14 cellular contexts compared by ENCODE assay signal in the genomic region with DNA sequence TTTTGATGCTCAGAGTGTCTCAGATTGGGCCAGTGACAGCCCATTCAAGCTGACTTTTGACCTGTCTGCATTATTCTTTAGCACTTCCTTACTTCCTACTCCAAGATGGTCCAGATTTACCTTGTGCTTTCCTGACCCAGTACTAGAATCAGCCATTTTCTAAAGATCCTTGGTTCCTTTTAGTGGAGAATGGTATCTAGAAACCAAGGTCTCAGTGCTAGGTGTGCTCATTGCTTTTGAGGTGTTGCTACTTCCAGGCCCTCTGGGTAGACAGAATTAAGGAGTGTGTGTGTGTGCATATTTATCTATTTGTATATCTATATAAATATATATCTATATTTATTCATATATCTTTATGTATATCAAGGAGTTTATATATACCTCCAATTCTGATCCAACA.
DNase-seq lines count a peak whose midpoint lies in the region; ATAC-seq and TF ChIP-seq lines count a peak whose summit lies in the region.
"Had no signal": no experiment of that assay in that cellular context is flagged by ENCODE, and none has a peak within 500 bp of the region (broad histone marks: within the 10 kb centered on the region; RNA-seq: fewer than 3 reads in every experiment).

No MANE protein-coding gene starts in this region.

- H3K4me1 Mint-ChIP-seq in activated CD4-positive, alpha-beta T cell treated with anti-CD3 and anti-CD28 coated beads, Interleukin-2, amount 10 ng/mL, durations not matched to agents 24 days and 14 days = peaks cover 34% of the 10 kb centered on the region
- peaks cover 12 to 30% (median 29%) of the 10 kb centered on the region in 3 donors for H3K4me1 Mint-ChIP-seq in IgD-negative memory B cell

- peaks cover 0 to 22% (median 8%) of the 10 kb centered on the region in 3 donors for H3K4me1 ChIP-seq in gastroesophageal sphincter
- peaks cover 10 to 15% of the 10 kb centered on the region in 2 donors for H3K4me1 ChIP-seq in gastrocnemius medialis
- H3K4me1 ChIP-seq in aorta (ENCODE audit: control insufficient read depth in 1 of 2, insufficient read depth in 2 of 2, low read length in 2 of 2) = no peaks in the 10 kb centered on the region

- H3K9me3 ChIP-seq in gastroesophageal sphincter (no peaks in the 10 kb centered on the region), gastrocnemius medialis (no peaks in the 10 kb centered on the region), aorta (ENCODE audit: control insufficient read depth, low read length) (no peaks in the 10 kb centered on the region)
- H3K9me3 ChIP-seq: mucosa of descending colon, prostate gland had no signal

- H3K36me3 Mint-ChIP-seq in activated CD4-positive, alpha-beta T cell treated with anti-CD3 and anti-CD28 coated beads, Interleukin-2, amount 10 ng/mL, durations not matched to agents 24 days and 14 days (ENCODE audit: low read depth) = peaks cover 5% of the 10 kb centered on the region
- H3K36me3 Mint-ChIP-seq in IgD-negative memory B cell = peaks cover 2% of the 10 kb centered on the region

- TF ChIP-seq CTCF in gastroesophageal sphincter (IDR thresholded peaks at IDR 0.05) (no peak), gastrocnemius medialis (IDR thresholded peaks at IDR 0.05 in 4 of 5, conservative IDR thresholded peaks at IDR 0.05 in 1 of 5) (no peak), GM13976 (IDR thresholded peaks at IDR 0.05; ENCODE audit: borderline replicate concordance, control extremely low read depth, extremely low read depth, insufficient read depth, missing control alignments) (no peak)

- in situ Hi-C loops in gastrocnemius medialis (cut with MboI; ENCODE audit: low sequenced_read_pairs in 4 of 4) (loop anchor here (5.0 to 25.0 kb wide), 7 partner anchors 67 to 270 kb away; a partner anchor contains a TSS), GM13976 (cut with MboI; ENCODE audit: low sequenced_read_pairs, unreplicated experiment) (loop anchor here (5.0 kb wide), 1 partner anchor 115 kb away; no protein-coding TSS in a partner anchor)

- H3K27ac Mint-ChIP-seq in activated CD4-positive, alpha-beta T cell treated with anti-CD3 and anti-CD28 coated beads, Interleukin-2, amount 10 ng/mL, durations not matched to agents 24 days and 14 days = no peak overlapping the region
- peak overlapping the region in 2 of 3 donors; percentile 72 to 100 for H3K27ac Mint-ChIP-seq in IgD-negative memory B cell

- peak overlapping the region in 3 of 4 donors; percentile 7 to 95 (median 94) for H3K27ac ChIP-seq in gastroesophageal sphincter
- peak overlapping the region in 3 of 4 donors; percentile 86 to 88 (median 88) for H3K27ac ChIP-seq in gastrocnemius medialis
- no peak overlapping the region for H3K27ac ChIP-seq in aorta (ENCODE audit: low read depth in 1 of 2, low read length in 2 of 2)
- H3K27ac ChIP-seq: epithelial cell of prostate, prostate gland had no signal

- peak overlapping the region; percentile 9 for H3K4me3 Mint-ChIP-seq in activated CD4-positive, alpha-beta T cell treated with anti-CD3 and anti-CD28 coated beads, Interleukin-2, amount 10 ng/mL, durations not matched to agents 24 days and 14 days
- H3K4me3 Mint-ChIP-seq in IgD-negative memory B cell = peak overlapping the region; percentile 11 to 85 (median 45)

- TF ChIP-seq EP300 in gastroesophageal sphincter (IDR thresholded peaks at IDR 0.05) = no peak

- no peaks in the 10 kb centered on the region for H3K9me3 Mint-ChIP-seq in activated CD4-positive, alpha-beta T cell treated with anti-CD3 and anti-CD28 coated beads, Interleukin-2, amount 10 ng/mL, durations not matched to agents 24 days and 14 days
- H3K9me3 Mint-ChIP-seq in IgD-negative memory B cell = peaks cover 0 to 7% (median 2%) of the 10 kb centered on the region in 3 donors

- peaks cover 2% of the 10 kb centered on the region for H3K27me3 Mint-ChIP-seq in activated CD4-positive, alpha-beta T cell treated with anti-CD3 and anti-CD28 coated beads, Interleukin-2, amount 10 ng/mL, durations not matched to agents 24 days and 14 days
- peaks cover 3% of the 10 kb centered on the region for H3K27me3 Mint-ChIP-seq in IgD-negative memory B cell

- H3K36me3 ChIP-seq in gastroesophageal sphincter = no peaks in the 10 kb centered on the region
- H3K36me3 ChIP-seq in gastrocnemius medialis = no peaks in the 10 kb centered on the region
- H3K36me3 ChIP-seq in aorta (ENCODE audit: control insufficient read depth in 1 of 2, insufficient read depth in 2 of 2, low read length in 1 of 2) = no peaks in the 10 kb centered on the region
- H3K36me3 ChIP-seq: prostate gland had no signal

- H3K4me3 ChIP-seq in gastroesophageal sphincter (no peak overlapping the region), gastrocnemius medialis (no peak overlapping the region), aorta (ENCODE audit: low read length in 2 of 2) (no peak overlapping the region)
- H3K4me3 ChIP-seq: mucosa of descending colon had no signal

- intact Hi-C loops in activated CD4-positive, alpha-beta T cell treated with anti-CD3 and anti-CD28 coated beads, Interleukin-2, amount 10 ng/mL, durations not matched to agents 24 days and 14 days (cut with micrococcal nuclease) = loop anchor here (2.0 to 10.0 kb wide), 3 partner anchors 135 to 1273 kb away; a partner anchor contains a TSS
- intact Hi-C loops in gastrocnemius medialis (cut with DNase I; ENCODE audit: low total_unique reads) = loop anchor here (2.0 to 10.0 kb wide), 6 partner anchors 50 to 643 kb away; a partner anchor contains a TSS
- intact Hi-C loops in aorta (cut with DNase I) = loop anchor here in 1 of 2 donors (2.0 to 5.0 kb wide), 2 partner anchors 70 to 113 kb away; a partner anchor contains a TSS

- H3K27me3 ChIP-seq in gastroesophageal sphincter (no peaks in the 10 kb centered on the region), gastrocnemius medialis (no peaks in the 10 kb centered on the region), aorta (ENCODE audit: control insufficient read depth in 1 of 2, insufficient read depth in 2 of 2, low read length in 1 of 2) (no peaks in the 10 kb centered on the region)

- no peak for TF ChIP-seq POLR2A in gastroesophageal sphincter (IDR thresholded peaks at IDR 0.05)
- no peak for TF ChIP-seq POLR2A in gastrocnemius medialis (IDR thresholded peaks at IDR 0.05)

- ATAC-seq in gastroesophageal sphincter (no peak), gastrocnemius medialis (no peak), aorta (ENCODE audit: low FRiP score) (no peak)
- ATAC-seq: mucosa of descending colon had no signal

- no peak for DNase-seq in activated CD4-positive, alpha-beta T cell treated with anti-CD3 and anti-CD28 coated beads, Interleukin-2, amount 10 ng/mL, durations not matched to agents 24 days and 14 days
- DNase-seq in activated CD4-positive, alpha-beta T cell treated with anti-CD3 and anti-CD28 coated beads for 1 hour = no peak
- no peak for DNase-seq in gastrocnemius medialis
- no peak for DNase-seq in GM13976 (ENCODE audit: low spot score)
- no peak for DNase-seq in AG08396 (ENCODE audit: low spot score)
- no peak for DNase-seq in aorta
- DNase-seq: MM.1S, NCI-H2081 treated with DMSO at 0.1 percent for 48 hours, NCI-H526 treated with DMSO at 0.1 percent for 48 hours had no signal

Comparison
In these comparisons a context has a peak if more than half of its experiments do, and no peak if none do; other contexts are left out.
1. H3K27ac ChIP-seq: peak in gastroesophageal sphincter (3 of 4) and gastrocnemius medialis (3 of 4); none in aorta (0 of 2).